In the genomic region with DNA sequence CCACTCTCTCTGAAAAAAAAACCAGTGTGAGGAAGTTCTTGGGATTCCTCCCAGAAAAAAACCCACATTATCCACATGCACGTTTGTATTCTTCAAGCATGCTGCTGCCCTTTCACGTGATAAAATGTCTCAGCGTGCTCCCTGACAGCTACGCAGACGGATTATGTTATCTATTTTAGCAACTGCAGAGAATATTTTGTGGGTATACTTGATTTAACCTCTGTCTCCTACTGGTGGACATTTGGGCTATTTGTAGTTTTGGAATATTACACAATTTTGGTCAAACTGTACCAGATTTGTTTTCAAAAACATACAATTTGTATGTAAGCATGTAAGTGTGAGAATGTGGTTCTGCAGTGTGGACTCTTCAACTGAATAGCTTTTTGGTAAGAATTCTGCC, we compare ENCODE assay signal across 9 cellular contexts. TPM values are rescaled to one million over a fixed set of nuclear protein-coding genes. Genes with fewer than 3 reads are reported as not detected.
DNase-seq lines count a peak whose midpoint lies in the region; ATAC-seq and TF ChIP-seq lines count a peak whose summit lies in the region.
"Had no signal": no experiment of that assay in that cellular context is flagged by ENCODE, and none has a peak within 500 bp of the region (broad histone marks: within the 10 kb centered on the region; RNA-seq: fewer than 3 reads in every experiment).

No MANE protein-coding gene starts in this region.

- BruUV-seq in PC-3 (replicated peaks; lab: Mats Ljungman, UMichigan) (no TSS peak), mammary epithelial cell (replicated peaks; lab: Mats Ljungman, UMichigan) (no TSS peak)

- H3K27me3 Mint-ChIP-seq in activated CD8-positive, alpha-beta T cell treated with anti-CD3 and anti-CD28 coated beads for 36 hours: no peaks in the 10 kb centered on the region

- no peak for DNase-seq in activated CD8-positive, alpha-beta T cell treated with anti-CD3 and anti-CD28 coated beads for 36 hours
- DNase-seq in PC-3: no peak
- DNase-seq in mammary epithelial cell: no peak
- DNase-seq in nucleus accumbens (lab: John Stamatoyannopoulos, UW): no peak
- DNase-seq: tibial artery had no signal

- H4K20me1 ChIP-seq in PC-3 (ENCODE audit: low read length) (peaks cover 77% of the 10 kb centered on the region), mammary epithelial cell (ENCODE audit: insufficient read depth, low read length) (peaks cover 45% of the 10 kb centered on the region)

- intact Hi-C loops in activated CD8-positive, alpha-beta T cell treated with anti-CD3 and anti-CD28 coated beads for 36 hours (cut with micrococcal nuclease): no loop called here
- intact Hi-C loops in PC-3 (cut with micrococcal nuclease): no loop called here
- intact Hi-C loops in mammary epithelial cell (cut with micrococcal nuclease): no loop called here

- peaks cover 28% of the 10 kb centered on the region for H3K36me3 Mint-ChIP-seq in activated CD8-positive, alpha-beta T cell treated with anti-CD3 and anti-CD28 coated beads for 36 hours (ENCODE audit: low read depth)

- H3K4me2 ChIP-seq in skeletal muscle satellite cell (ENCODE audit: low read length) (peak overlapping the region; percentile 76), PC-3 (ENCODE audit: low read length) (no peak overlapping the region), mammary epithelial cell (ENCODE audit: insufficient read depth, low read depth, low read length) (no peak overlapping the region)

- CTCF ChIA-PET in activated CD8-positive, alpha-beta T cell treated with anti-CD3 and anti-CD28 coated beads for 36 hours (lab: Charles Lee): interaction anchor here (0.8 to 4.4 kb wide), 8 partner anchors 8 to 69 kb away, joined by 3 to 27 read pairs (median 7); no protein-coding TSS in a partner anchor
- CTCF ChIA-PET in PC-3 (lab: Charles Lee) (no interaction called here), mammary epithelial cell (lab: Charles Lee; ENCODE audit: low non-redundant PET) (no interaction called here)

- peaks cover 90% of the 10 kb centered on the region for H3K4me1 Mint-ChIP-seq in activated CD8-positive, alpha-beta T cell treated with anti-CD3 and anti-CD28 coated beads for 36 hours (ENCODE audit: low read depth)

- no peak for ATAC-seq in activated CD8-positive, alpha-beta T cell treated with anti-CD3 and anti-CD28 coated beads for 36 hours
- ATAC-seq in gastroesophageal sphincter (no peak), PC-3 (no peak), GM21528 (IDR thresholded peaks at IDR 0.05; ENCODE audit: low FRiP score, unreplicated experiment) (no peak)

- dilution Hi-C loops in mammary epithelial cell (cut with HindIII; ENCODE audit: low sequenced_read_pairs): no loop called here

- H3K4me3 ChIP-seq in HUES6 (ENCODE audit: low read depth, low read length) (peak overlapping the region; percentile 26; the same call in 1 of the 2 replicates), gastroesophageal sphincter (no peak overlapping the region), skeletal muscle satellite cell (ENCODE audit: low read length) (no peak overlapping the region), PC-3 (ENCODE audit: low read length) (no peak overlapping the region), mammary epithelial cell (replicated peaks in 1 of 3; ENCODE audit: insufficient read depth in 1 of 3, low read depth in 2 of 3, low read length in 3 of 3) (no peak overlapping the region)
- H3K4me3 ChIP-seq: tibial artery had no signal

- H3K9ac ChIP-seq in HUES6 (ENCODE audit: low read length): no peak overlapping the region
- H3K9ac ChIP-seq in skeletal muscle satellite cell (ENCODE audit: low read depth, low read length): no peak overlapping the region
- H3K9ac ChIP-seq in PC-3 (ENCODE audit: low read length): no peak overlapping the region
- H3K9ac ChIP-seq in mammary epithelial cell (ENCODE audit: insufficient read depth, low read length): no peak overlapping the region

- POLR2A ChIA-PET in activated CD8-positive, alpha-beta T cell treated with anti-CD3 and anti-CD28 coated beads for 36 hours (lab: Charles Lee): interaction anchor here (1.1 to 5.9 kb wide), 4 partner anchors 7 to 32 kb away, joined by 3 to 59 read pairs (median 22); no protein-coding TSS in a partner anchor
- POLR2A ChIA-PET in PC-3 (lab: Charles Lee; ENCODE audit: unreplicated experiment): interaction anchor here (0.6 kb wide), 1 partner anchor 28 kb away, joined by 4 read pairs; no protein-coding TSS in a partner anchor

- no peak for TF ChIP-seq CTCF in activated CD8-positive, alpha-beta T cell treated with anti-CD3 and anti-CD28 coated beads for 36 hours (IDR thresholded peaks at IDR 0.05)
- TF ChIP-seq CTCF in gastroesophageal sphincter (IDR thresholded peaks at IDR 0.05): no peak
- TF ChIP-seq CTCF in PC-3 (conservative IDR thresholded peaks at IDR 0.05; ENCODE audit: low read depth, low read length): no peak
- no peak for TF ChIP-seq CTCF in mammary epithelial cell (conservative IDR thresholded peaks at IDR 0.05 in 1 of 2, IDR thresholded peaks at IDR 0.05 in 1 of 2; ENCODE audit: extremely low read depth in 1 of 2, insufficient read depth in 1 of 2, low read depth in 1 of 2, low read length in 2 of 2)

- H3K27ac Mint-ChIP-seq in activated CD8-positive, alpha-beta T cell treated with anti-CD3 and anti-CD28 coated beads for 36 hours: peak overlapping the region; percentile 58

- TF ChIP-seq EP300 in gastroesophageal sphincter (IDR thresholded peaks at IDR 0.05): no peak

- TF ChIP-seq POLR2A in gastroesophageal sphincter (IDR thresholded peaks at IDR 0.05): no peak

- no peaks in the 10 kb centered on the region for H3K9me3 ChIP-seq in HUES6 (ENCODE audit: control insufficient read depth, insufficient read depth, low read depth, low read length)
- no peaks in the 10 kb centered on the region for H3K9me3 ChIP-seq in gastroesophageal sphincter
- H3K9me3 ChIP-seq in skeletal muscle satellite cell (replicated peaks; ENCODE audit: low read length): no peaks in the 10 kb centered on the region
- no peaks in the 10 kb centered on the region for H3K9me3 ChIP-seq in PC-3 (ENCODE audit: low read length)
- H3K9me3 ChIP-seq in mammary epithelial cell (replicated peaks; ENCODE audit: insufficient read depth, low read length): no peaks in the 10 kb centered on the region
- H3K9me3 ChIP-seq: tibial artery had no signal

- WGBS in gastroesophageal sphincter (ENCODE audit: low coverage in 1 of 2), 2 donors: 5 to 14% methylated on average over 5 of the region's 5 CpGs
- 72% methylated on average over 5 of the region's 5 CpGs for WGBS in mammary epithelial cell (ENCODE audit: low coverage, missing lambda C conversion rate)

- peaks cover 3% of the 10 kb centered on the region; the same call in 1 of the 2 replicates for H3K36me3 ChIP-seq in HUES6 (ENCODE audit: control insufficient read depth, insufficient read depth, low read length)
- H3K36me3 ChIP-seq in gastroesophageal sphincter: no peaks in the 10 kb centered on the region
- no peaks in the 10 kb centered on the region for H3K36me3 ChIP-seq in skeletal muscle satellite cell (ENCODE audit: insufficient read depth, low read length)
- no peaks in the 10 kb centered on the region for H3K36me3 ChIP-seq in PC-3 (ENCODE audit: low read depth, low read length)
- no peaks in the 10 kb centered on the region for H3K36me3 ChIP-seq in mammary epithelial cell (ENCODE audit: insufficient read depth, low read length)
- H3K36me3 ChIP-seq: tibial artery had no signal

- H3K4me1 ChIP-seq in HUES6 (ENCODE audit: control insufficient read depth, insufficient read depth, low read length) (peaks cover 82% of the 10 kb centered on the region), gastroesophageal sphincter (peaks cover 22 to 100% (median 82%) of the 10 kb centered on the region in 3 donors), skeletal muscle satellite cell (ENCODE audit: control insufficient read depth, insufficient read depth, low read length) (peaks cover 69% of the 10 kb centered on the region), PC-3 (ENCODE audit: insufficient read depth, low read length) (peaks cover 14% of the 10 kb centered on the region), mammary epithelial cell (ENCODE audit: insufficient read depth, low read length) (peaks cover 60% of the 10 kb centered on the region)

- in situ Hi-C loops in mammary epithelial cell (cut with MboI; ENCODE audit: low sequenced_read_pairs in 2 of 2): loop anchor here in 1 of 2 donors (10.0 to 25.0 kb wide), 2 partner anchors 50 to 333 kb away; partner anchors contain the start of gene RAPGEF1

- H3K79me2 ChIP-seq in PC-3 (ENCODE audit: low read length): peaks cover 100% of the 10 kb centered on the region
- H3K79me2 ChIP-seq in mammary epithelial cell (ENCODE audit: insufficient read depth, low read length): peaks cover 100% of the 10 kb centered on the region

- H3K9me3 Mint-ChIP-seq in activated CD8-positive, alpha-beta T cell treated with anti-CD3 and anti-CD28 coated beads for 36 hours: no peaks in the 10 kb centered on the region

- H2AFZ ChIP-seq in PC-3 (ENCODE audit: low read length) (no peak overlapping the region), mammary epithelial cell (ENCODE audit: low read depth, low read length) (no peak overlapping the region)

- H3F3A ChIP-seq in PC-3 (ENCODE audit: low read length, unreplicated experiment): no peaks in the 10 kb centered on the region

- H3K9me2 ChIP-seq in PC-3 (replicated peaks; ENCODE audit: low read length): no peaks in the 10 kb centered on the region

- peak overlapping the region; percentile 60 for H3K4me3 Mint-ChIP-seq in activated CD8-positive, alpha-beta T cell treated with anti-CD3 and anti-CD28 coated beads for 36 hours

- H3K27me3 ChIP-seq in HUES6 (ENCODE audit: control insufficient read depth, insufficient read depth, low read length) (no peaks in the 10 kb centered on the region), gastroesophageal sphincter (no peaks in the 10 kb centered on the region), skeletal muscle satellite cell (ENCODE audit: control insufficient read depth, insufficient read depth, low read length) (no peaks in the 10 kb centered on the region), PC-3 (ENCODE audit: low read length) (no peaks in the 10 kb centered on the region), mammary epithelial cell (ENCODE audit: insufficient read depth, low read length) (no peaks in the 10 kb centered on the region)
- H3K27me3 ChIP-seq: tibial artery had no signal

- H3K27ac ChIP-seq in HUES6 (ENCODE audit: low read depth, low read length) (0 out of 2 replicates have a peak overlapping the region, but pooled peaks have one; percentile 54), gastroesophageal sphincter (peak overlapping the region; percentile 32 to 98 (median 78)), PC-3 (ENCODE audit: low read length) (no peak overlapping the region), mammary epithelial cell (ENCODE audit: insufficient read depth, low read depth, low read length) (no peak overlapping the region)

RNA-seq across cellular contexts. Expression of gene PRRC2B, which starts 10.7 kb away (rescaled TPM):
- 100 to 1,000 TPM; 134 to 141 TPM for total RNA-seq in activated CD8-positive, alpha-beta T cell treated with anti-CD3 and anti-CD28 coated beads for 36 hours
- total RNA-seq in gastroesophageal sphincter (100 to 1,000 TPM; 102 to 198 (median 108) TPM), PC-3 (2014; rRNA removed) (46.9 and 64.7 TPM in 2 replicates), mammary epithelial cell (100 to 1,000 TPM in 1 of 2 donors, 10 to 100 TPM in 1; 84.0 to 170 TPM)
- total RNA-seq in skeletal muscle satellite cell (2012; rRNA removed): 51.7 and 54.2 TPM in 2 replicates
- polyA plus RNA-seq in mammary epithelial cell: 26.5 TPM
- polyA minus RNA-seq in mammary epithelial cell: 206 TPM

Comparison
In these comparisons a context has a peak if more than half of its experiments do, and no peak if none do; other contexts are left out.
1. H3K27ac ChIP-seq: peak in HUES6 (single experiment) and gastroesophageal sphincter (4 of 4); none in PC-3 (single experiment) and mammary epithelial cell (single experiment).